In the genomic region with DNA sequence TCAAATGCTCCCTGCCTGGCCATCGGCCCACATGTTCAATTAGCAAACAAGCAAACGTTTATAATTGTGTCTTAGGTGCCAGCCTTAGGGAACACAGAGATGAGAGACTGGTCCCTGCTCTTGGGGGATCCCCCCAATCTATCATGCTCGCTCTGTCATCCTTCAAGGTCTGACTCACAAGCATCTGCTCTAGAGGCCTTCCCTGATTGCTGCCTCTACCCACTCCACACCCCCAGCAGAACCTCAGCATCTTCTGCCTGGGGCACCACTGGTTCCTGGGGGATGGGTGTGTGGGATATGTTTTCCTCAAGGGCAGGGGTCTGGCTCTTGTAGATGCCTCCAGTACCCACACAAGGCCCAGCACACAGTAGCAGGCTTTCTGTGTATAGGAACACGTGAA, we compare ENCODE assay signal across 12 cellular contexts. TPM values are rescaled to one million over a fixed set of nuclear protein-coding genes. Genes with fewer than 3 reads are reported as not detected.
DNase-seq lines count a peak whose midpoint lies in the region; ATAC-seq and TF ChIP-seq lines count a peak whose summit lies in the region.
"Had no signal": no experiment of that assay in that cellular context is flagged by ENCODE, and none has a peak within 500 bp of the region (broad histone marks: within the 10 kb centered on the region; RNA-seq: fewer than 3 reads in every experiment).

No MANE protein-coding gene starts in this region.

- peaks cover 49% of the 10 kb centered on the region for H3K4me1 ChIP-seq in CD8-positive, alpha-beta T cell (ENCODE audit: insufficient read depth, low read length)
- H3K4me1 ChIP-seq in naive thymus-derived CD4-positive, alpha-beta T cell (ENCODE audit: control insufficient read depth in 2 of 2, insufficient read depth in 2 of 2, low read length in 2 of 2): peaks cover 28 to 37% of the 10 kb centered on the region in 2 donors
- no peaks in the 10 kb centered on the region for H3K4me1 ChIP-seq in right cardiac atrium (ENCODE audit: control insufficient read depth, insufficient read depth, low read length)

- no peak for TF ChIP-seq CTCF in CD8-positive, alpha-beta T cell (IDR thresholded peaks at IDR 0.05)

- H3K4me1 Mint-ChIP-seq in CD8-positive, alpha-beta T cell (ENCODE audit: low read depth): peaks cover 50% of the 10 kb centered on the region
- peaks cover 23 to 61% (median 49%) of the 10 kb centered on the region in 7 donors for H3K4me1 Mint-ChIP-seq in naive thymus-derived CD4-positive, alpha-beta T cell

- DNase-seq in CD8-positive, alpha-beta T cell: peak in 1 of 7 experiments; percentile 38
- peak; percentile 31 for DNase-seq in activated CD8-positive, alpha-beta memory T cell treated with anti-CD3 and anti-CD28 coated beads, Interleukin-2, amount 50 U/mL, for 24 hours (ENCODE audit: extremely low read depth)
- peak in 1 of 9 donors; percentile 50 for DNase-seq in naive thymus-derived CD4-positive, alpha-beta T cell
- DNase-seq in left colon: no peak
- DNase-seq in right cardiac atrium: no peak
- DNase-seq in LoVo (ENCODE audit: low spot score): no peak
- DNase-seq: DMS79 treated with DMSO at 0.1 percent for 48 hours, NCI-H2171, SHP77 had no signal

- H3K36me3 ChIP-seq in CD8-positive, alpha-beta T cell (ENCODE audit: insufficient read depth, low read length): no peaks in the 10 kb centered on the region
- H3K36me3 ChIP-seq in naive thymus-derived CD4-positive, alpha-beta T cell (ENCODE audit: control insufficient read depth in 2 of 3, insufficient read depth in 3 of 3, low read length in 3 of 3): no peaks in the 10 kb centered on the region

- H3K27me3 Mint-ChIP-seq in CD8-positive, alpha-beta T cell (ENCODE audit: low read depth): no peaks in the 10 kb centered on the region
- no peaks in the 10 kb centered on the region for H3K27me3 Mint-ChIP-seq in naive thymus-derived CD4-positive, alpha-beta T cell

- no peak overlapping the region for H3K4me3 ChIP-seq in CD8-positive, alpha-beta T cell (ENCODE audit: low read depth, low read length)
- H3K4me3 ChIP-seq in naive thymus-derived CD4-positive, alpha-beta T cell (ENCODE audit: low read length): no peak overlapping the region
- no peak overlapping the region for H3K4me3 ChIP-seq in right cardiac atrium (ENCODE audit: low read length)

- H3K4me3 Mint-ChIP-seq in CD8-positive, alpha-beta T cell: no peak overlapping the region
- peak overlapping the region in 1 of 10 donors; percentile 13 for H3K4me3 Mint-ChIP-seq in naive thymus-derived CD4-positive, alpha-beta T cell

- no peaks in the 10 kb centered on the region for H3K36me3 Mint-ChIP-seq in CD8-positive, alpha-beta T cell
- no peaks in the 10 kb centered on the region for H3K36me3 Mint-ChIP-seq in naive thymus-derived CD4-positive, alpha-beta T cell

- H3K9me3 ChIP-seq in CD8-positive, alpha-beta T cell (ENCODE audit: low read length): no peaks in the 10 kb centered on the region
- H3K9me3 ChIP-seq in naive thymus-derived CD4-positive, alpha-beta T cell (ENCODE audit: control insufficient read depth in 2 of 3, low read length in 3 of 3): no peaks in the 10 kb centered on the region
- no peaks in the 10 kb centered on the region for H3K9me3 ChIP-seq in right cardiac atrium (ENCODE audit: control insufficient read depth, low read length)

- peak; percentile 61 for ATAC-seq in CD8-positive, alpha-beta T cell
- ATAC-seq in GM18868 (IDR thresholded peaks at IDR 0.05; ENCODE audit: unreplicated experiment) (peak; percentile 30), GM21526 (IDR thresholded peaks at IDR 0.05; ENCODE audit: low FRiP score, unreplicated experiment) (no peak), left colon (no peak), right cardiac atrium (no peak)
- ATAC-seq in naive thymus-derived CD4-positive, alpha-beta T cell: peak; percentile 71

- CTCF ChIA-PET in CD8-positive, alpha-beta T cell (lab: Charles Lee): no interaction called here
- CTCF ChIA-PET in naive thymus-derived CD4-positive, alpha-beta T cell (lab: Charles Lee): no interaction called here

- no peaks in the 10 kb centered on the region for H3K27me3 ChIP-seq in CD8-positive, alpha-beta T cell (ENCODE audit: insufficient read depth, low read length)
- H3K27me3 ChIP-seq in naive thymus-derived CD4-positive, alpha-beta T cell (ENCODE audit: control insufficient read depth in 2 of 2, insufficient read depth in 2 of 2, low read length in 2 of 2): no peaks in the 10 kb centered on the region
- no peaks in the 10 kb centered on the region for H3K27me3 ChIP-seq in right cardiac atrium (ENCODE audit: control insufficient read depth, insufficient read depth)

- no peak overlapping the region for H3K27ac ChIP-seq in CD8-positive, alpha-beta T cell (ENCODE audit: low read depth, low read length)
- H3K27ac ChIP-seq in naive thymus-derived CD4-positive, alpha-beta T cell (ENCODE audit: low read depth, low read length): no peak overlapping the region
- H3K27ac ChIP-seq in right cardiac atrium (ENCODE audit: low read length): no peak overlapping the region

- WGBS in right cardiac atrium: 74% methylated on average over 4 of the region's 4 CpGs

- POLR2A ChIA-PET in CD8-positive, alpha-beta T cell (lab: Charles Lee): no interaction called here
- POLR2A ChIA-PET in naive thymus-derived CD4-positive, alpha-beta T cell (lab: Charles Lee): no interaction called here

- no peaks in the 10 kb centered on the region for H3K9me3 Mint-ChIP-seq in CD8-positive, alpha-beta T cell
- no peaks in the 10 kb centered on the region for H3K9me3 Mint-ChIP-seq in naive thymus-derived CD4-positive, alpha-beta T cell

- intact Hi-C loops in CD8-positive, alpha-beta T cell (cut with DNase I, micrococcal nuclease): no loop called here
- intact Hi-C loops in naive thymus-derived CD4-positive, alpha-beta T cell (cut with micrococcal nuclease): no loop called here
- intact Hi-C loops in left colon (cut with DNase I, micrococcal nuclease) (no loop called here), right cardiac atrium (cut with DNase I) (no loop called here)

- peak overlapping the region; percentile 89 for H3K27ac Mint-ChIP-seq in CD8-positive, alpha-beta T cell
- H3K27ac Mint-ChIP-seq in naive thymus-derived CD4-positive, alpha-beta T cell: peak overlapping the region; percentile 59 to 89 (median 77)

RNA-seq across cellular contexts. Expression of gene FGR, which starts 2.1 kb away (rescaled TPM):
- total RNA-seq in CD8-positive, alpha-beta T cell: 1 to 10 TPM; 1.4 to 2.5 TPM
- total RNA-seq in naive thymus-derived CD4-positive, alpha-beta T cell: 100 to 1,000 TPM in 1 of 5 experiments, 10 to 100 TPM in 1, 1 to 10 TPM in 2, under 1 TPM in 1; 0.15 to 246 (median 1.9) TPM
- polyA plus RNA-seq in naive thymus-derived CD4-positive, alpha-beta T cell: under 1 TPM; 0.70 to 0.72 TPM
- total RNA-seq in left colon (1 to 10 TPM; 1.6 to 2.2 TPM), right cardiac atrium (10 to 100 TPM in 1 of 4 donors, 1 to 10 TPM in 3; 3.2 to 12.6 (median 5.1) TPM)
- polyA plus RNA-seq in right cardiac atrium: 3.5 TPM
- polyA plus RNA-seq: neural cell had no signal

RNA-seq across cellular contexts. Expression of gene AHDC1, which starts 33.1 kb away (rescaled TPM):
- 10 to 100 TPM; 19.5 to 21.1 TPM for total RNA-seq in CD8-positive, alpha-beta T cell
- total RNA-seq in naive thymus-derived CD4-positive, alpha-beta T cell: 10 to 100 TPM; 18.4 to 38.8 (median 21.3) TPM
- polyA plus RNA-seq in naive thymus-derived CD4-positive, alpha-beta T cell: 1 to 10 TPM in 1 of 2 donors, under 1 TPM in 1; 0.90 to 2.0 TPM
- total RNA-seq in left colon: 10 to 100 TPM; 21.5 to 25.2 TPM
- total RNA-seq in right cardiac atrium: 10 to 100 TPM; 40.4 to 53.5 (median 50.6) TPM
- 26.3 TPM for polyA plus RNA-seq in right cardiac atrium

RNA-seq across cellular contexts. Expression of gene IFI6, which starts 34.9 kb away (rescaled TPM):
- 10 to 100 TPM; 24.8 to 25.1 TPM for total RNA-seq in CD8-positive, alpha-beta T cell
- 100 to 1,000 TPM in 1 of 5 experiments, 10 to 100 TPM in 4; 24.7 to 266 (median 33.2) TPM for total RNA-seq in naive thymus-derived CD4-positive, alpha-beta T cell
- polyA plus RNA-seq in naive thymus-derived CD4-positive, alpha-beta T cell: 100 to 1,000 TPM; 166 to 186 TPM
- total RNA-seq in left colon (10 to 100 TPM; 15.7 to 19.6 TPM), right cardiac atrium (100 to 1,000 TPM in 1 of 4 donors, 10 to 100 TPM in 3; 46.2 to 145 (median 57.8) TPM)
- polyA plus RNA-seq in right cardiac atrium: 68.1 TPM

Comparison
In these comparisons a context has a peak if more than half of its experiments do, and no peak if none do; other contexts are left out.
1. ATAC-seq: peak in CD8-positive, alpha-beta T cell (single experiment), GM18868 (single experiment) and naive thymus-derived CD4-positive, alpha-beta T cell (single experiment); none in GM21526 (single experiment), left colon (single experiment) and right cardiac atrium (0 of 2).